16 cellular contexts compared by ENCODE assay signal in genomic region chr9:129275626-129276247, GRCh38.
DNase-seq lines count a peak whose midpoint lies in the region; ATAC-seq and TF ChIP-seq lines count a peak whose summit lies in the region.
"Had no signal": no experiment of that assay in that cellular context is flagged by ENCODE, and none has a peak within 500 bp of the region (broad histone marks: within the 10 kb centered on the region; RNA-seq: fewer than 3 reads in every experiment).

No MANE protein-coding gene starts in this region.

- H3K9me3 ChIP-seq in GM23248 (ENCODE audit: low read depth), result no peaks in the 10 kb centered on the region
- H3K9me3 ChIP-seq in right lobe of liver, result no peaks in the 10 kb centered on the region
- H3K9me3 ChIP-seq in gastroesophageal sphincter, result no peaks in the 10 kb centered on the region
- H3K9me3 ChIP-seq: SK-N-SH, upper lobe of left lung had no signal

- intact Hi-C loops in MCF 10A (cut with micrococcal nuclease), result no loop called here
- intact Hi-C loops in right lobe of liver (cut with DNase I), result no loop called here

- DNase-seq in A172 (ENCODE audit: low spot score) (peak; percentile 12), GM23248 (peak; percentile 11), MCF 10A (ENCODE audit: unreplicated experiment) (peak; percentile 80), right lobe of liver (peak in 2 of 3 donors; percentile 8 to 35), NCI-H446 (lab: John Stamatoyannopoulos, UW) (no peak), GM03348 (ENCODE audit: low spot score) (no peak)
- DNase-seq: DMS53; effector memory CD4-positive, alpha-beta T cell; foreskin fibroblast; NCI-H1048; NCI-H2227 treated with DMSO at 0.1 percent for 48 hours; SK-N-SH had no signal

- no peak for ATAC-seq in right lobe of liver
- no peak for ATAC-seq in gastroesophageal sphincter
- no peak for ATAC-seq in HG03095 (IDR thresholded peaks at IDR 0.05; ENCODE audit: unreplicated experiment)

- in situ Hi-C loops in GM23248 (cut with MboI), result no loop called here

- no peak overlapping the region for H3K9ac ChIP-seq in GM23248
- H3K9ac ChIP-seq: SK-N-SH had no signal

- H3K4me1 ChIP-seq in GM23248 (ENCODE audit: insufficient read depth) (peaks cover 14% of the 10 kb centered on the region), right lobe of liver (no peaks in the 10 kb centered on the region), gastroesophageal sphincter (no peaks in the 10 kb centered on the region)

- POLR2A ChIA-PET in MCF 10A (lab: Yijun Ruan, JAX), result interaction anchor here (0.9 to 3.5 kb wide), 3 partner anchors 17 to 56 kb away, joined by 3 to 20 read pairs (median 3); no protein-coding TSS in a partner anchor

- no TSS peak for BruUV-seq in MCF 10A (replicated peaks; lab: Mats Ljungman, UMichigan)

- H3K27me3 Mint-ChIP-seq in MCF 10A (ENCODE audit: insufficient read depth, unreplicated experiment), result no peaks in the 10 kb centered on the region

- peaks cover 12% of the 10 kb centered on the region for H3K36me3 Mint-ChIP-seq in MCF 10A (ENCODE audit: insufficient read depth, unreplicated experiment)
- H3K36me3 Mint-ChIP-seq: activated naive CD4-positive, alpha-beta T cell treated with anti-CD3 and anti-CD28 coated beads, Interleukin-2, amount 10 ng/mL, durations not matched to agents 7 days and 5 days had no signal

- H2AFZ ChIP-seq in GM23248, result no peak overlapping the region

- H3K9me2 ChIP-seq in GM23248 (ENCODE audit: insufficient read depth), result no peaks in the 10 kb centered on the region
- H3K9me2 ChIP-seq: SK-N-SH had no signal

- TF ChIP-seq POLR2A in right lobe of liver (IDR thresholded peaks at IDR 0.05) (no peak), gastroesophageal sphincter (IDR thresholded peaks at IDR 0.05) (no peak)

- H3K36me3 ChIP-seq in GM23248 (ENCODE audit: low read depth) (no peaks in the 10 kb centered on the region), right lobe of liver (no peaks in the 10 kb centered on the region), gastroesophageal sphincter (no peaks in the 10 kb centered on the region)
- H3K36me3 ChIP-seq: upper lobe of left lung had no signal

- no peak overlapping the region for H3K27ac ChIP-seq in GM23248
- no peak overlapping the region for H3K27ac ChIP-seq in right lobe of liver
- no peak overlapping the region for H3K27ac ChIP-seq in gastroesophageal sphincter
- H3K27ac ChIP-seq: upper lobe of left lung had no signal

- H4K20me1 ChIP-seq in GM23248 (ENCODE audit: insufficient read depth), result no peaks in the 10 kb centered on the region

- peaks cover 46% of the 10 kb centered on the region for H3K4me1 Mint-ChIP-seq in MCF 10A (ENCODE audit: insufficient read depth, unreplicated experiment)

- no peak overlapping the region for H3K4me2 ChIP-seq in GM23248 (ENCODE audit: unreplicated experiment)
- H3K4me2 ChIP-seq: SK-N-SH had no signal

- H3K27ac Mint-ChIP-seq in MCF 10A (ENCODE audit: low read depth, unreplicated experiment), result no peak overlapping the region
- H3K27ac Mint-ChIP-seq: activated naive CD4-positive, alpha-beta T cell treated with anti-CD3 and anti-CD28 coated beads, Interleukin-2, amount 10 ng/mL, durations not matched to agents 7 days and 5 days had no signal

- no peak overlapping the region for H3K4me3 Mint-ChIP-seq in MCF 10A (ENCODE audit: unreplicated experiment)
- H3K4me3 Mint-ChIP-seq: activated naive CD4-positive, alpha-beta T cell treated with anti-CD3 and anti-CD28 coated beads, Interleukin-2, amount 10 ng/mL, durations not matched to agents 7 days and 5 days had no signal

- TF ChIP-seq EP300 in gastroesophageal sphincter (IDR thresholded peaks at IDR 0.05), result no peak

- H3F3A ChIP-seq in GM23248 (ENCODE audit: insufficient read depth), result no peaks in the 10 kb centered on the region

- no peak overlapping the region for H3K4me3 ChIP-seq in GM23248
- H3K4me3 ChIP-seq in right lobe of liver, result no peak overlapping the region
- no peak overlapping the region for H3K4me3 ChIP-seq in gastroesophageal sphincter
- H3K4me3 ChIP-seq: upper lobe of left lung had no signal

- no peaks in the 10 kb centered on the region for H3K27me3 ChIP-seq in GM23248 (replicated peaks; ENCODE audit: insufficient read depth)
- no peaks in the 10 kb centered on the region for H3K27me3 ChIP-seq in right lobe of liver
- peaks cover 5% of the 10 kb centered on the region for H3K27me3 ChIP-seq in gastroesophageal sphincter
- H3K27me3 ChIP-seq: upper lobe of left lung had no signal

- H3K79me2 ChIP-seq in GM23248 (ENCODE audit: insufficient read depth), result no peaks in the 10 kb centered on the region

- WGBS in GM23248 (ENCODE audit: low coverage in 1 of 2, low lambda C conversion rate in 2 of 2, missing lambda C conversion rate in 2 of 2), 2 experiments, result 63 to 75% methylated on average over 8 to 10 of the region's 10 CpGs
- 35% methylated on average over 9 of the region's 10 CpGs for WGBS in right lobe of liver (ENCODE audit: insufficient coverage, low coverage, low lambda C conversion rate, missing lambda C conversion rate)
- WGBS in gastroesophageal sphincter (ENCODE audit: low coverage in 1 of 2), 2 donors, result 68 to 73% methylated on average over 6 to 8 of the region's 10 CpGs

- CTCF ChIA-PET in MCF 10A (lab: Yijun Ruan, JAX), result interaction anchor here (1.5 to 1.6 kb wide), 2 partner anchors 57 to 144 kb away, joined by 3 to 5 read pairs; no protein-coding TSS in a partner anchor

- no peak for TF ChIP-seq CTCF in MCF 10A (IDR thresholded peaks at IDR 0.05; ENCODE audit: unreplicated experiment)
- TF ChIP-seq CTCF in right lobe of liver (IDR thresholded peaks at IDR 0.05), result no peak
- no peak for TF ChIP-seq CTCF in gastroesophageal sphincter (IDR thresholded peaks at IDR 0.05)

- H3K9me3 Mint-ChIP-seq in MCF 10A (ENCODE audit: unreplicated experiment), result no peaks in the 10 kb centered on the region
- H3K9me3 Mint-ChIP-seq: activated naive CD4-positive, alpha-beta T cell treated with anti-CD3 and anti-CD28 coated beads, Interleukin-2, amount 10 ng/mL, durations not matched to agents 7 days and 5 days had no signal

Comparison
In these comparisons a context has a peak if more than half of its experiments do, and no peak if none do; other contexts are left out.
1. DNase-seq: peak in A172 (single experiment), GM23248 (single experiment), MCF 10A (single experiment) and right lobe of liver (2 of 3); none in NCI-H446 (0 of 2) and GM03348 (single experiment).